ENCODE assay signal across 3 cellular contexts in genomic region chr14:76461886-76462285, GRCh38.
"Had no signal": no experiment of that assay in that cellular context is flagged by ENCODE, and none has a peak within 500 bp of the region (broad histone marks: within the 10 kb centered on the region; RNA-seq: fewer than 3 reads in every experiment).

No MANE protein-coding gene starts in this region.

- DNase-seq: GDM1, GF-D8 had no signal

- H3K4me3 ChIP-seq: GM12878 had no signal

- ATAC-seq: GM12878 had no signal
